22 cellular contexts compared by ENCODE assay signal in genomic region chr1:25238046-25238445, GRCh38. TPM values are rescaled to one million over a fixed set of nuclear protein-coding genes. Genes with fewer than 3 reads are reported as not detected.
A peak's percentile ranks its signal among the peaks of the same experiment; 100 is the strongest.
DNase-seq lines count a peak whose midpoint lies in the region; ATAC-seq and TF ChIP-seq lines count a peak whose summit lies in the region.
"Had no signal": no experiment of that assay in that cellular context is flagged by ENCODE, and none has a peak within 500 bp of the region (broad histone marks: within the 10 kb centered on the region; RNA-seq: fewer than 3 reads in every experiment).

No MANE protein-coding gene starts in this region.

- peaks cover 77 to 98% (median 90%) of the 10 kb centered on the region in 10 experiments for H3K4me1 ChIP-seq in BLaER1 treated with 17β-estradiol and CSF1 and Interleukin-3, amounts not matched to agents 10 nM and 100 nM
- no peaks in the 10 kb centered on the region for H3K4me1 ChIP-seq in aorta (ENCODE audit: control insufficient read depth in 1 of 2, insufficient read depth in 2 of 2, low read length in 2 of 2)
- H3K4me1 ChIP-seq: parathyroid adenoma had no signal

- no peak for TF ChIP-seq CTCF in nephron (IDR thresholded peaks at IDR 0.05; ENCODE audit: unreplicated experiment in 3 of 3)

- peak overlapping the region; percentile 23 for H3K27ac Mint-ChIP-seq in activated CD4-positive, alpha-beta T cell treated with anti-CD3 and anti-CD28 coated beads for 36 hours
- H3K27ac Mint-ChIP-seq in nephron: peak overlapping the region; percentile 30 to 81 (median 58)
- H3K27ac Mint-ChIP-seq: type B pancreatic cell had no signal

- H3K9me3 ChIP-seq in BLaER1 treated with 17β-estradiol and CSF1 and Interleukin-3, amounts not matched to agents 10 nM and 100 nM (replicated peaks in 1 of 11): no peaks in the 10 kb centered on the region
- no peaks in the 10 kb centered on the region for H3K9me3 ChIP-seq in SK-N-MC (ENCODE audit: low read depth, low read length)
- H3K9me3 ChIP-seq in aorta (ENCODE audit: control insufficient read depth, low read length): no peaks in the 10 kb centered on the region
- H3K9me3 ChIP-seq: SJSA1, stomach had no signal

- no peak for DNase-seq in activated CD4-positive, alpha-beta T cell treated with anti-CD3 and anti-CD28 coated beads for 36 hours
- DNase-seq in activated CD4-positive, alpha-beta T cell treated with anti-CD3 and anti-CD28 coated beads for 48 hours: no peak
- DNase-seq in SK-N-MC (ENCODE audit: low read depth, low spot score) (no peak), aorta (no peak), anterior cingulate cortex (lab: John Stamatoyannopoulos, UW) (no peak), NCI-H1105 treated with DMSO at 0.1 percent for 48 hours (lab: John Stamatoyannopoulos, UW) (no peak)
- DNase-seq: activated naive CD8-positive, alpha-beta T cell treated with anti-CD3 and anti-CD28 coated beads, Interleukin-2, amount 10 ng/mL, durations not matched to agents 7 days and 5 days; brain microvascular endothelial cell; DMS153; GOT3; NCI-H187 treated with DMSO at 0.1 percent for 48 hours; NCI-H2227 treated with DMSO at 0.1 percent for 48 hours; NCI-H82; stomach; T-helper 9 cell had no signal

- H3K27me3 Mint-ChIP-seq in activated CD4-positive, alpha-beta T cell treated with anti-CD3 and anti-CD28 coated beads for 36 hours: no peaks in the 10 kb centered on the region
- H3K27me3 Mint-ChIP-seq in nephron (ENCODE audit: low read depth): no peaks in the 10 kb centered on the region
- H3K27me3 Mint-ChIP-seq: activated naive CD8-positive, alpha-beta T cell treated with anti-CD3 and anti-CD28 coated beads, Interleukin-2, amount 10 ng/mL, durations not matched to agents 7 days and 5 days; dendritic cell treated with granulocyte-macrophage colony-stimulating factor and Interleukin-4, amounts not matched to agents 40 ng/mL and 50 ng/mL, for 4 days; type B pancreatic cell had no signal

- ATAC-seq in activated CD4-positive, alpha-beta T cell treated with anti-CD3 and anti-CD28 coated beads for 36 hours: no peak
- no peak for ATAC-seq in aorta (ENCODE audit: low FRiP score)

- POLR2A ChIA-PET in activated CD4-positive, alpha-beta T cell treated with anti-CD3 and anti-CD28 coated beads for 36 hours (lab: Charles Lee): interaction anchor here (0.8 kb wide), 1 partner anchor 9 kb away, joined by 3 read pairs; the partner anchor contains the start of gene RSRP1

- H3K27me3 ChIP-seq in BLaER1 treated with 17β-estradiol and CSF1 and Interleukin-3, amounts not matched to agents 10 nM and 100 nM: no peaks in the 10 kb centered on the region
- no peaks in the 10 kb centered on the region for H3K27me3 ChIP-seq in aorta (ENCODE audit: control insufficient read depth in 1 of 2, insufficient read depth in 2 of 2, low read length in 1 of 2)
- H3K27me3 ChIP-seq: brain microvascular endothelial cell, SJSA1, stomach had no signal

- intact Hi-C loops in activated CD4-positive, alpha-beta T cell treated with anti-CD3 and anti-CD28 coated beads for 36 hours (cut with DNase I, micrococcal nuclease): loop anchor here in 1 of 2 experiments (2.0 kb wide), 1 partner anchor 29 kb away; no protein-coding TSS in a partner anchor
- intact Hi-C loops in aorta (cut with DNase I): loop anchor here in 1 of 2 donors (10.0 kb wide), 1 partner anchor 567 kb away; the partner anchor contains the start of gene SELENON

- CTCF ChIA-PET in activated CD4-positive, alpha-beta T cell treated with anti-CD3 and anti-CD28 coated beads for 36 hours (lab: Charles Lee): no interaction called here

- no peaks in the 10 kb centered on the region for H3K9me3 Mint-ChIP-seq in activated CD4-positive, alpha-beta T cell treated with anti-CD3 and anti-CD28 coated beads for 36 hours (ENCODE audit: low read depth)
- H3K9me3 Mint-ChIP-seq in nephron: no peaks in the 10 kb centered on the region
- H3K9me3 Mint-ChIP-seq: activated naive CD8-positive, alpha-beta T cell treated with anti-CD3 and anti-CD28 coated beads, Interleukin-2, amount 10 ng/mL, durations not matched to agents 7 days and 5 days; dendritic cell treated with granulocyte-macrophage colony-stimulating factor and Interleukin-4, amounts not matched to agents 40 ng/mL and 50 ng/mL, for 4 days; type B pancreatic cell had no signal

- no peak overlapping the region for H3K4me3 ChIP-seq in BLaER1 treated with 17β-estradiol and CSF1 and Interleukin-3, amounts not matched to agents 10 nM and 100 nM
- H3K4me3 ChIP-seq in SK-N-MC (no peak overlapping the region), aorta (ENCODE audit: low read length in 2 of 2) (no peak overlapping the region)
- H3K4me3 ChIP-seq: lung, SJSA1, stomach had no signal

- no peak overlapping the region for H3K4me3 Mint-ChIP-seq in activated CD4-positive, alpha-beta T cell treated with anti-CD3 and anti-CD28 coated beads for 36 hours
- no peak overlapping the region for H3K4me3 Mint-ChIP-seq in nephron
- H3K4me3 Mint-ChIP-seq: activated naive CD8-positive, alpha-beta T cell treated with anti-CD3 and anti-CD28 coated beads, Interleukin-2, amount 10 ng/mL, durations not matched to agents 7 days and 5 days; dendritic cell treated with granulocyte-macrophage colony-stimulating factor and Interleukin-4, amounts not matched to agents 40 ng/mL and 50 ng/mL, for 4 days; type B pancreatic cell had no signal

- 91% methylated on average over 11 of the region's 11 CpGs for WGBS in aorta, 2 donors

- H4K20me1 ChIP-seq in BLaER1 treated with 17β-estradiol and CSF1 and Interleukin-3, amounts not matched to agents 10 nM and 100 nM: peaks cover 29 to 37% (median 30%) of the 10 kb centered on the region in 11 experiments

- H3K4me2 ChIP-seq in BLaER1 treated with 17β-estradiol and CSF1 and Interleukin-3, amounts not matched to agents 10 nM and 100 nM: peak overlapping the region; percentile 73 to 90 (median 83); a peak in 18 of 22 replicates

- H3K9ac ChIP-seq in BLaER1 treated with 17β-estradiol and CSF1 and Interleukin-3, amounts not matched to agents 10 nM and 100 nM: no peak overlapping the region
- H3K9ac ChIP-seq in SK-N-MC (ENCODE audit: insufficient read length): no peak overlapping the region
- H3K9ac ChIP-seq: parathyroid adenoma had no signal

- peaks cover 29% of the 10 kb centered on the region for H3K36me3 Mint-ChIP-seq in activated CD4-positive, alpha-beta T cell treated with anti-CD3 and anti-CD28 coated beads for 36 hours (ENCODE audit: low read depth)
- peaks cover 21% of the 10 kb centered on the region for H3K36me3 Mint-ChIP-seq in nephron (ENCODE audit: low read depth)

- peaks cover 26 to 34% (median 29%) of the 10 kb centered on the region in 11 experiments for H3K36me3 ChIP-seq in BLaER1 treated with 17β-estradiol and CSF1 and Interleukin-3, amounts not matched to agents 10 nM and 100 nM
- H3K36me3 ChIP-seq in SK-N-MC (ENCODE audit: insufficient read depth, low read length): peaks cover 29% of the 10 kb centered on the region
- no peaks in the 10 kb centered on the region for H3K36me3 ChIP-seq in aorta (ENCODE audit: control insufficient read depth in 1 of 2, insufficient read depth in 2 of 2, low read length in 1 of 2)

- H3K4me1 Mint-ChIP-seq in activated CD4-positive, alpha-beta T cell treated with anti-CD3 and anti-CD28 coated beads for 36 hours: peaks cover 33% of the 10 kb centered on the region
- peaks cover 33% of the 10 kb centered on the region for H3K4me1 Mint-ChIP-seq in nephron

- H3K27ac ChIP-seq in BLaER1 treated with 17β-estradiol and CSF1 and Interleukin-3, amounts not matched to agents 10 nM and 100 nM: peak overlapping the region in 9 of 11 experiments; percentile 12 to 79 (median 68); a peak in 9 of 22 replicates
- H3K27ac ChIP-seq in SK-N-MC (peak overlapping the region; percentile 91), aorta (ENCODE audit: low read depth in 1 of 2, low read length in 2 of 2) (no peak overlapping the region)
- H3K27ac ChIP-seq: brain microvascular endothelial cell had no signal

RNA-seq across cellular contexts. Expression of gene SYF2, which starts 5.7 kb away (rescaled TPM):
- 10 to 100 TPM; 39.0 to 42.4 TPM for total RNA-seq in activated CD4-positive, alpha-beta T cell treated with anti-CD3 and anti-CD28 coated beads for 36 hours
- total RNA-seq in aorta: 10 to 100 TPM; 43.0 to 46.1 TPM
- 100 to 1,000 TPM; 103 to 142 TPM for polyA plus RNA-seq in aorta

RNA-seq across cellular contexts. Expression of gene RSRP1, which starts 9.2 kb away (rescaled TPM):
- total RNA-seq in activated CD4-positive, alpha-beta T cell treated with anti-CD3 and anti-CD28 coated beads for 36 hours: 100 to 1,000 TPM in 1 of 2 experiments, 10 to 100 TPM in 1; 86.8 to 120 TPM
- total RNA-seq in aorta: 100 to 1,000 TPM; 103 to 172 TPM
- 100 to 1,000 TPM in 1 of 2 donors, 10 to 100 TPM in 1; 60.1 to 217 TPM for polyA plus RNA-seq in aorta

RNA-seq across cellular contexts. Expression of gene RHD, which starts 34.3 kb away (rescaled TPM):
- total RNA-seq in activated CD4-positive, alpha-beta T cell treated with anti-CD3 and anti-CD28 coated beads for 36 hours: not detected
- total RNA-seq in aorta: not detected
- polyA plus RNA-seq in aorta: not detected
- total RNA-seq: activated naive CD8-positive, alpha-beta T cell treated with anti-CD3 and anti-CD28 coated beads, Interleukin-2, amount 10 ng/mL, durations not matched to agents 7 days and 5 days; SJSA1 had no signal
- polyA plus RNA-seq: stomach had no signal

Comparison
In these comparisons a context has a peak if more than half of its experiments do, and no peak if none do; other contexts are left out.
1. H3K27ac ChIP-seq: peak in BLaER1 treated with 17β-estradiol and CSF1 and Interleukin-3, amounts not matched to agents 10 nM and 100 nM (9 of 11) and SK-N-MC (single experiment); none in aorta (0 of 2).